17 cellular contexts compared by ENCODE assay signal in the genomic region with DNA sequence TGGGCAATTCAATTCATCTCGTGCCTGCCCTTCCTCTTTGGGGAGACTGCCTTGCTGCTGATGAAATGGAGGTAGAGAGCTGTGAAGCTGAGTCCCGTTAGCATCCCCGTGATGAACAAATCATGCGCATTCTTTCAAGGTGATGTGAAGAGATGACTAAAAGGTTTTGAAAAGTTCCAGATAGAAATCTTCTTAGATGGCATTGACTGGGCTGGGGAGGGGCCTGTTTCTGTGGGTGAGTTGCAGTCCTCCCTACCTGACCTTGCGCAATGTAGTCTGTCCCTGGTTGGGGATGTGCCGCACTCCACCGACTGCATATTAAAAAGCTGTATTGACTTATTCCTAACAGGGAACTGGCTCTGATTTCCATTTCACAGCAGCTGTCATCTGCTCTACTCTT. TPM values are rescaled to one million over a fixed set of nuclear protein-coding genes. Genes with fewer than 3 reads are reported as not detected.
DNase-seq lines count a peak whose midpoint lies in the region; ATAC-seq, FAIRE-seq and TF ChIP-seq lines count a peak whose summit lies in the region.
"Had no signal": no experiment of that assay in that cellular context is flagged by ENCODE, and none has a peak within 500 bp of the region (broad histone marks: within the 10 kb centered on the region; RNA-seq: fewer than 3 reads in every experiment).

No MANE protein-coding gene starts in this region.

- TF ChIP-seq EP300 in HepG2 (IDR thresholded peaks at IDR 0.05; ENCODE audit: low read depth in 2 of 2, low read length in 2 of 2) (no peak), HepG2 (CRISPR knock-in tag; IDR thresholded peaks at IDR 0.05; ENCODE audit: borderline replicate concordance) (no peak)

- H3K79me2 ChIP-seq in HepG2 (ENCODE audit: insufficient read depth, low read length) (no peaks in the 10 kb centered on the region), hepatocyte (peaks cover 17% of the 10 kb centered on the region)

- DNase-seq in HepG2 (ENCODE audit: low spot score), result no peak
- no peak for DNase-seq in right lobe of liver
- peak; percentile 25 for DNase-seq in hepatocyte (ENCODE audit: low spot score)
- peak; percentile 70 for DNase-seq in urothelium cell line (ENCODE audit: low spot score)
- no peak for DNase-seq in amygdala (lab: John Stamatoyannopoulos, UW)
- no peak for DNase-seq in NOMO-1 treated with DMSO at 0.1 percent for 48 hours (lab: John Stamatoyannopoulos, UW; ENCODE audit: unreplicated experiment)
- DNase-seq: 8988T; C1 segment of cervical spinal cord; DMS153; Kasumi-1; NCI-H1417 treated with DMSO at 0.1 percent for 48 hours; NCI-H2081 treated with DMSO at 0.1 percent for 48 hours; NCI-H524 treated with DMSO at 0.1 percent for 48 hours; NK-92 treated with Interleukin-12 subunit alpha and Interleukin-12 subunit beta, amount 100 ng/mL, for 24 hours had no signal

- TF ChIP-seq CTCF in HepG2 (CRISPR knock-in tag; IDR thresholded peaks at IDR 0.05) (no peak), right lobe of liver (IDR thresholded peaks at IDR 0.05) (no peak), hepatocyte (IDR thresholded peaks at IDR 0.05; ENCODE audit: poor library complexity) (no peak)

- POLR2A ChIA-PET in HepG2 (lab: Yijun Ruan, JAX), result interaction anchor here (0.6 kb wide), 1 partner anchor 54 kb away, joined by 3 read pairs; no protein-coding TSS in a partner anchor

- H2AFZ ChIP-seq in HepG2 (ENCODE audit: low read length), result no peak overlapping the region
- no peak overlapping the region for H2AFZ ChIP-seq in hepatocyte

- H3K9me3 ChIP-seq in HepG2 (ENCODE audit: low read length), result no peaks in the 10 kb centered on the region
- H3K9me3 ChIP-seq in right lobe of liver, result no peaks in the 10 kb centered on the region
- H3K9me3 ChIP-seq in hepatocyte (ENCODE audit: low read depth), result no peaks in the 10 kb centered on the region

- ATAC-seq in HepG2 (no peak), right lobe of liver (no peak), SK-N-SH treated with all-trans-retinoic acid at 6 μM for 48 hours (peak; percentile 69), HG03460 (IDR thresholded peaks at IDR 0.05; ENCODE audit: unreplicated experiment) (no peak)
- ATAC-seq: Right ventricle myocardium inferior had no signal

- in situ Hi-C loops in HepG2 (cut with HindIII; ENCODE audit: extremely low pct_ligation_motif_present, low pct_unique_long_range_greater_than_20kb), result no loop called here

- no peaks in the 10 kb centered on the region for H3K4me1 ChIP-seq in HepG2 (ENCODE audit: insufficient read depth, low read length)
- no peaks in the 10 kb centered on the region for H3K4me1 ChIP-seq in right lobe of liver
- peaks cover 12% of the 10 kb centered on the region for H3K4me1 ChIP-seq in hepatocyte (ENCODE audit: insufficient read depth)

- WGBS in HepG2 (ENCODE audit: low lambda C conversion rate), result 59% methylated on average over 5 of the region's 7 CpGs
- 83% methylated on average over 5 of the region's 7 CpGs for WGBS in right lobe of liver (ENCODE audit: insufficient coverage, low coverage, low lambda C conversion rate, missing lambda C conversion rate)
- WGBS in hepatocyte (ENCODE audit: low lambda C conversion rate, missing lambda C conversion rate), result 86% methylated on average over 7 of the region's 7 CpGs

- FAIRE-seq in HepG2 (lab: Jason Lieb, UNC) (no peak), urothelium cell line (lab: Jason Lieb, UNC) (no peak)

- CTCF ChIA-PET in HepG2 (lab: Yijun Ruan, JAX; ENCODE audit: low intra/inter-chr PET ratio, low total read pairs), result no interaction called here

- H3K4me3 ChIP-seq in HepG2 (replicated peaks in 1 of 3; ENCODE audit: insufficient read depth in 1 of 3, low read depth in 2 of 3, low read length in 3 of 3) (no peak overlapping the region), right lobe of liver (no peak overlapping the region), hepatocyte (no peak overlapping the region)

- no TSS peak for BruUV-seq in HepG2 (replicated peaks; lab: Mats Ljungman, UMichigan)

- no peaks in the 10 kb centered on the region for H3K9me2 ChIP-seq in hepatocyte (replicated peaks; ENCODE audit: insufficient read depth)

- H3K27ac ChIP-seq in HepG2 (ENCODE audit: extremely low read length, insufficient read depth, low read length), result no peak overlapping the region
- H3K27ac ChIP-seq in right lobe of liver, result no peak overlapping the region
- H3K27ac ChIP-seq in hepatocyte, result peak overlapping the region; percentile 51

- H3K27me3 ChIP-seq in HepG2 (ENCODE audit: control insufficient read depth in 1 of 2, insufficient read depth in 2 of 2, low read length in 2 of 2) (no peaks in the 10 kb centered on the region), right lobe of liver (no peaks in the 10 kb centered on the region), hepatocyte (no peaks in the 10 kb centered on the region)

- TF ChIP-seq RAD21 in HepG2 (CRISPR knock-in tag; IDR thresholded peaks at IDR 0.05), result no peak

- TF ChIP-seq POLR2A in HepG2 (IDR thresholded peaks at IDR 0.05; ENCODE audit: insufficient read depth in 1 of 2, low read depth in 2 of 2, low read length in 2 of 2), result no peak
- no peak for TF ChIP-seq POLR2A in right lobe of liver (IDR thresholded peaks at IDR 0.05)

- intact Hi-C loops in HepG2 (cut with micrococcal nuclease; ENCODE audit: unreplicated experiment), result no loop called here
- intact Hi-C loops in right lobe of liver (cut with DNase I), result no loop called here

- H4K20me1 ChIP-seq in HepG2 (ENCODE audit: insufficient read depth, low read length) (no peaks in the 10 kb centered on the region), hepatocyte (ENCODE audit: insufficient read depth, poor library complexity, severe bottlenecking) (no peaks in the 10 kb centered on the region)

- H3K36me3 ChIP-seq in HepG2 (replicated peaks in 1 of 2; ENCODE audit: control insufficient read depth in 1 of 2, insufficient read depth in 2 of 2, low read length in 2 of 2) (no peaks in the 10 kb centered on the region), right lobe of liver (no peaks in the 10 kb centered on the region), hepatocyte (replicated peaks; ENCODE audit: insufficient read depth, low read depth) (no peaks in the 10 kb centered on the region)

- no peak overlapping the region for H3K4me2 ChIP-seq in HepG2 (ENCODE audit: low read depth, low read length)
- H3K4me2 ChIP-seq in hepatocyte, result no peak overlapping the region

- no peak overlapping the region for H3K9ac ChIP-seq in HepG2 (ENCODE audit: insufficient read depth, low read depth, low read length)

TF ChIP-seq in HepG2, 621 proteins besides CTCF, POLR2A, EP300 and RAD21:
- TF ChIP-seq, protein P1, sequence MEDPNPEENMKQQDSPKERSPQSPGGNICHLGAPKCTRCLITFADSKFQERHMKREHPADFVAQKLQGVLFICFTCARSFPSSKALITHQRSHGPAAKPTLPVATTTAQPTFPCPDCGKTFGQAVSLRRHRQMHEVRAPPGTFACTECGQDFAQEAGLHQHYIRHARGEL (CRISPR knock-in tag; IDR thresholded peaks at IDR 0.05), result no peak
- TF ChIP-seq CEBPB (IDR thresholded peaks at IDR 0.05; ENCODE audit: borderline replicate concordance, low read depth, low read length), result peak; percentile 64; the same call in 1 of the 2 replicates

TF ChIP-seq in SK-N-SH treated with all-trans-retinoic acid at 6 μM for 48 hours, 23 proteins besides CTCF, POLR2A, EP300 and RAD21:
- TF ChIP-seq ARNTL (CRISPR knock-in tag; IDR thresholded peaks at IDR 0.05; ENCODE audit: borderline replicate concordance, low read depth) (no peak), ISL1 (CRISPR knock-in tag; IDR thresholded peaks at IDR 0.05) (peak; percentile 46; the same call in 1 of the 2 replicates)

RNA-seq across cellular contexts. Expression of gene ST6GALNAC3, which starts 49.6 kb away (rescaled TPM):
- total RNA-seq in HepG2 (2016; rRNA removed; fragmentation: Illumina TruSeq; extraction: Trizol), result not detected in 2 replicates
- total RNA-seq in HepG2 (2016; cell fraction: cytosol; rRNA removed; fragmentation: Illumina TruSeq; extraction: Trizol; ENCODE audit: low read depth), result not detected in 2 replicates
- total RNA-seq in HepG2 (2016; cell fraction: insoluble cytoplasmic fraction; rRNA removed; fragmentation: Illumina TruSeq; extraction: Trizol), result not detected in 2 replicates
- not detected in 2 replicates for total RNA-seq in HepG2 (2016; cell fraction: membrane; rRNA removed; fragmentation: Illumina TruSeq; extraction: Trizol)
- not detected in 2 replicates for total RNA-seq in HepG2 (2016; cell fraction: nucleus; rRNA removed; fragmentation: Illumina TruSeq; extraction: Trizol)
- not detected in 2 replicates for polyA plus RNA-seq in HepG2 (2011; rRNA removed)
- not detected in 2 replicates for polyA plus RNA-seq in HepG2 (2011; cell fraction: cytosol; rRNA removed)
- not detected in 2 replicates for polyA plus RNA-seq in HepG2 (2011; cell fraction: nucleus; rRNA removed)
- not detected in 2 replicates for polyA plus RNA-seq in HepG2 (2012)
- polyA plus RNA-seq in HepG2 (2016; cell fraction: cytosol; fragmentation: Illumina TruSeq; extraction: Trizol; ENCODE audit: low read depth), result not detected in 2 replicates
- polyA plus RNA-seq in HepG2 (2016; cell fraction: insoluble cytoplasmic fraction; fragmentation: Illumina TruSeq; extraction: Trizol; ENCODE audit: low read depth), result not detected in 2 replicates
- polyA plus RNA-seq in HepG2 (2016; cell fraction: membrane; fragmentation: Illumina TruSeq; extraction: Trizol; ENCODE audit: low read depth), result not detected in 2 replicates
- polyA plus RNA-seq in HepG2 (2016; cell fraction: nucleus; fragmentation: Illumina TruSeq; extraction: Trizol; ENCODE audit: insufficient read depth, low read depth), result not detected in 2 replicates
- not detected in 2 replicates for polyA minus RNA-seq in HepG2 (2011; rRNA and poly(A)+ RNA removed; ENCODE audit: low replicate concordance)
- polyA minus RNA-seq in HepG2 (2011; cell fraction: cytosol; rRNA and poly(A)+ RNA removed), result not detected in 2 replicates
- polyA minus RNA-seq in HepG2 (2011; cell fraction: nucleus; rRNA and poly(A)+ RNA removed), result not detected in 2 replicates
- 1 to 10 TPM; 1.4 to 3.2 (median 2.6) TPM for total RNA-seq in right lobe of liver
- 29.4 and 40.5 TPM in 2 replicates for total RNA-seq in hepatocyte
- 33.3 and 37.5 TPM in 2 replicates for polyA plus RNA-seq in hepatocyte

Comparison
In these comparisons a context has a peak if more than half of its experiments do, and no peak if none do; other contexts are left out.
1. DNase-seq: peak in hepatocyte (single experiment) and urothelium cell line (single experiment); none in HepG2 (single experiment), right lobe of liver (0 of 3), amygdala (0 of 56) and NOMO-1 treated with DMSO at 0.1 percent for 48 hours (single experiment).